1 cellular context compared by ENCODE assay signal in genomic region chr20:50515471-50516106, GRCh38.
TF ChIP-seq lines count a peak whose summit lies in the region.

No MANE protein-coding gene starts in this region.

TF ChIP-seq in K562, 482 proteins besides CTCF, POLR2A, EP300 and RAD21 (continued from another document):
- TF ChIP-seq KLF10 (CRISPR knock-in tag; IDR thresholded peaks at IDR 0.05): no peak
- no peak for TF ChIP-seq YBX1 (IDR thresholded peaks at IDR 0.05)
- TF ChIP-seq BHLHE40 (IDR thresholded peaks at IDR 0.05; ENCODE audit: low read length): no peak
- TF ChIP-seq THRA (IDR thresholded peaks at IDR 0.05): no peak
- TF ChIP-seq NKRF (IDR thresholded peaks at IDR 0.05; ENCODE audit: borderline replicate concordance): no peak
- no peak for TF ChIP-seq NBN (IDR thresholded peaks at IDR 0.05; ENCODE audit: low read depth)
